ENCODE assay signal across 7 cellular contexts in genomic region chr20:33443512-33444239, GRCh38. TPM values are rescaled to one million over a fixed set of nuclear protein-coding genes. Genes with fewer than 3 reads are reported as not detected.
A peak's percentile ranks its signal among the peaks of the same experiment; 100 is the strongest.
DNase-seq lines count a peak whose midpoint lies in the region; ATAC-seq lines count a peak whose summit lies in the region.

SNTA1 (minus strand) TSS chr20:33443763; CDS start chr20:33443620, 143 bp downstream.

- peak within 1 kb of the TSS; percentile 95 for H3K27ac Mint-ChIP-seq in activated CD4-positive, alpha-beta T cell treated with anti-CD3 and anti-CD28 coated beads, Interleukin-2, amount 10 ng/mL, durations not matched to agents 7 days and 5 days

- POLR2A ChIA-PET in activated CD4-positive, alpha-beta T cell treated with anti-CD3 and anti-CD28 coated beads, Interleukin-2, amount 10 ng/mL, durations not matched to agents 7 days and 5 days (lab: Charles Lee) = interaction anchor here (0.6 kb wide), 1 partner anchor 194 kb away, joined by 3 read pairs; no protein-coding TSS in a partner anchor

- CTCF ChIA-PET in activated CD4-positive, alpha-beta T cell treated with anti-CD3 and anti-CD28 coated beads, Interleukin-2, amount 10 ng/mL, durations not matched to agents 7 days and 5 days (lab: Charles Lee) = interaction anchor here (0.6 to 1.1 kb wide), 4 partner anchors 53 to 293 kb away, joined by 3 to 6 read pairs (median 4); partner anchors contain the start of gene ACTL10

- ATAC-seq in GM18861 (IDR thresholded peaks at IDR 0.05; ENCODE audit: unreplicated experiment) (peak; percentile 36), HG03196 (IDR thresholded peaks at IDR 0.05; ENCODE audit: unreplicated experiment) (peak; percentile 63)

- DNase-seq in NCI-H510A (lab: John Stamatoyannopoulos, UW) (peak; percentile 92), cortex of kidney (lab: John Stamatoyannopoulos, UW) (peak; percentile 25), left kidney (ENCODE audit: low read depth, low spot score) (peak; percentile 95)
- peak; percentile 92 for DNase-seq in activated CD4-positive, alpha-beta T cell treated with anti-CD3 and anti-CD28 coated beads, Interleukin-2, amount 10 ng/mL, durations not matched to agents 7 days and 5 days
- peak; percentile 84 to 90 for DNase-seq in stimulated activated CD4-positive, alpha-beta T cell treated with anti-CD3 and anti-CD28 coated beads, Interleukin-1b, Interleukin-23, amount 100 ng/mL, for 4 hours (ENCODE audit: low read depth in 2 of 2)

- no peaks in the 10 kb centered on the region for H3K36me3 Mint-ChIP-seq in activated CD4-positive, alpha-beta T cell treated with anti-CD3 and anti-CD28 coated beads, Interleukin-2, amount 10 ng/mL, durations not matched to agents 7 days and 5 days (ENCODE audit: low read depth)

- H3K4me1 Mint-ChIP-seq in activated CD4-positive, alpha-beta T cell treated with anti-CD3 and anti-CD28 coated beads, Interleukin-2, amount 10 ng/mL, durations not matched to agents 7 days and 5 days = peaks cover 29% of the 10 kb centered on the region

- peak within 1 kb of the TSS; percentile 86 for H3K4me3 Mint-ChIP-seq in activated CD4-positive, alpha-beta T cell treated with anti-CD3 and anti-CD28 coated beads, Interleukin-2, amount 10 ng/mL, durations not matched to agents 7 days and 5 days

- H3K9me3 Mint-ChIP-seq in activated CD4-positive, alpha-beta T cell treated with anti-CD3 and anti-CD28 coated beads, Interleukin-2, amount 10 ng/mL, durations not matched to agents 7 days and 5 days = peaks cover 2% of the 10 kb centered on the region

- peaks cover 9% of the 10 kb centered on the region for H3K27me3 Mint-ChIP-seq in activated CD4-positive, alpha-beta T cell treated with anti-CD3 and anti-CD28 coated beads, Interleukin-2, amount 10 ng/mL, durations not matched to agents 7 days and 5 days

RNA-seq across cellular contexts. Expression of gene SNTA1, which starts in this region (rescaled TPM):
- total RNA-seq in activated CD4-positive, alpha-beta T cell treated with anti-CD3 and anti-CD28 coated beads, Interleukin-2, amount 10 ng/mL, durations not matched to agents 7 days and 5 days = 1 to 10 TPM; 7.8 to 9.5 TPM

Comparison
In these comparisons a context has a peak if more than half of its experiments do, and no peak if none do; other contexts are left out.
1. Peak in every context shown above with its lines: DNase-seq and ATAC-seq.
2. DNase-seq: peak in every context shown above with its lines; median percentile 95 in left kidney; 92 in NCI-H510A; 92 in activated CD4-positive, alpha-beta T cell treated with anti-CD3 and anti-CD28 coated beads, Interleukin-2, amount 10 ng/mL, durations not matched to agents 7 days and 5 days; 87 in stimulated activated CD4-positive, alpha-beta T cell treated with anti-CD3 and anti-CD28 coated beads, Interleukin-1b, Interleukin-23, amount 100 ng/mL, for 4 hours; 25 in cortex of kidney.